In the genomic region with DNA sequence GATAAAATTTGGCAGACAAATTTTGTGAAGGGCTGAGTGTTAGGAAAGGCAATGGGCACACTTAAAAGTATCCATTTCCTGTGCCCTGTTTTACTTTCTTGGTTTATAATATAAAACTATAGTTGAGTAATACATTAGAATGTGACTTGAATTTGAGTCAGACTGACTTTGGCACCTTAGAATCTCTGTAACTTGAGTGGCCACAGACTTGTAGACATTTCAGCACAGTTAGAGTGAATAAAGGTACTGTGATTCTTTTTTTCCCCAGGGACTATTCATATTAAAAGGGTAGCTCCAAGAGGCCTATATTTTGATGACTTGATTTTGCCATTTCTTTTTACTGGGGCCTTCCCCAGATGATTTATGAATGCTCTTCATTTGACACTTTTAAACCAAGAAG, we compare ENCODE assay signal across 1 cellular context.
TF ChIP-seq lines count a peak whose summit lies in the region.

No MANE protein-coding gene starts in this region.

TF ChIP-seq in GM12878, 131 proteins besides CTCF, POLR2A, EP300 and RAD21:
- TF ChIP-seq NRF1 (conservative IDR thresholded peaks at IDR 0.05; ENCODE audit: low read depth, low read length) (no peak), SIN3A (IDR thresholded peaks at IDR 0.05; ENCODE audit: low read depth, low read length) (no peak), WRNIP1 (IDR thresholded peaks at IDR 0.05; ENCODE audit: borderline replicate concordance, low read depth, low read length) (no peak), JUNB (IDR thresholded peaks at IDR 0.05) (no peak), ZNF622 (IDR thresholded peaks at IDR 0.05) (no peak), ASH2L (IDR thresholded peaks at IDR 0.05; ENCODE audit: borderline replicate concordance, low read depth) (no peak), POU2F2 (IDR thresholded peaks at IDR 0.05; ENCODE audit: borderline replicate concordance, low read depth, low read length) (no peak), ZZZ3 (IDR thresholded peaks at IDR 0.05; ENCODE audit: control insufficient read depth, insufficient read length, low read depth) (no peak)
- TF ChIP-seq, protein P1, sequence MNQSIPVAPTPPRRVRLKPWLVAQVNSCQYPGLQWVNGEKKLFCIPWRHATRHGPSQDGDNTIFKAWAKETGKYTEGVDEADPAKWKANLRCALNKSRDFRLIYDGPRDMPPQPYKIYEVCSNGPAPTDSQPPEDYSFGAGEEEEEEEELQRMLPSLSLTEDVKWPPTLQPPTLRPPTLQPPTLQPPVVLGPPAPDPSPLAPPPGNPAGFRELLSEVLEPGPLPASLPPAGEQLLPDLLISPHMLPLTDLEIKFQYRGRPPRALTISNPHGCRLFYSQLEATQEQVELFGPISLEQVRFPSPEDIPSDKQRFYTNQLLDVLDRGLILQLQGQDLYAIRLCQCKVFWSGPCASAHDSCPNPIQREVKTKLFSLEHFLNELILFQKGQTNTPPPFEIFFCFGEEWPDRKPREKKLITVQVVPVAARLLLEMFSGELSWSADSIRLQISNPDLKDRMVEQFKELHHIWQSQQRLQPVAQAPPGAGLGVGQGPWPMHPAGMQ (IDR thresholded peaks at IDR 0.05; ENCODE audit: borderline replicate concordance), result no peak
- TF ChIP-seq, protein P2, sequence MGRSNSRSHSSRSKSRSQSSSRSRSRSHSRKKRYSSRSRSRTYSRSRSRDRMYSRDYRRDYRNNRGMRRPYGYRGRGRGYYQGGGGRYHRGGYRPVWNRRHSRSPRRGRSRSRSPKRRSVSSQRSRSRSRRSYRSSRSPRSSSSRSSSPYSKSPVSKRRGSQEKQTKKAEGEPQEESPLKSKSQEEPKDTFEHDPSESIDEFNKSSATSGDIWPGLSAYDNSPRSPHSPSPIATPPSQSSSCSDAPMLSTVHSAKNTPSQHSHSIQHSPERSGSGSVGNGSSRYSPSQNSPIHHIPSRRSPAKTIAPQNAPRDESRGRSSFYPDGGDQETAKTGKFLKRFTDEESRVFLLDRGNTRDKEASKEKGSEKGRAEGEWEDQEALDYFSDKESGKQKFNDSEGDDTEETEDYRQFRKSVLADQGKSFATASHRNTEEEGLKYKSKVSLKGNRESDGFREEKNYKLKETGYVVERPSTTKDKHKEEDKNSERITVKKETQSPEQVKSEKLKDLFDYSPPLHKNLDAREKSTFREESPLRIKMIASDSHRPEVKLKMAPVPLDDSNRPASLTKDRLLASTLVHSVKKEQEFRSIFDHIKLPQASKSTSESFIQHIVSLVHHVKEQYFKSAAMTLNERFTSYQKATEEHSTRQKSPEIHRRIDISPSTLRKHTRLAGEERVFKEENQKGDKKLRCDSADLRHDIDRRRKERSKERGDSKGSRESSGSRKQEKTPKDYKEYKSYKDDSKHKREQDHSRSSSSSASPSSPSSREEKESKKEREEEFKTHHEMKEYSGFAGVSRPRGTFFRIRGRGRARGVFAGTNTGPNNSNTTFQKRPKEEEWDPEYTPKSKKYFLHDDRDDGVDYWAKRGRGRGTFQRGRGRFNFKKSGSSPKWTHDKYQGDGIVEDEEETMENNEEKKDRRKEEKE (IDR thresholded peaks at IDR 0.05), result no peak
- TF ChIP-seq, protein P3, sequence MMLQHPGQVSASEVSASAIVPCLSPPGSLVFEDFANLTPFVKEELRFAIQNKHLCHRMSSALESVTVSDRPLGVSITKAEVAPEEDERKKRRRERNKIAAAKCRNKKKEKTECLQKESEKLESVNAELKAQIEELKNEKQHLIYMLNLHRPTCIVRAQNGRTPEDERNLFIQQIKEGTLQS (IDR thresholded peaks at IDR 0.05; ENCODE audit: borderline replicate concordance, extremely low read depth, low read depth, low read length), result no peak
